1 cellular context compared by ENCODE assay signal in genomic region chr2:96145028-96145939, GRCh38.
TF ChIP-seq lines count a peak whose summit lies in the region.

DUSP2 (minus strand) TSS chr2:96145440; CDS start chr2:96145354, 86 bp downstream.

TF ChIP-seq in SK-N-SH, 30 proteins besides CTCF, POLR2A, EP300 and RAD21 (continued from another document):
- TF ChIP-seq USF2 (IDR thresholded peaks at IDR 0.05; ENCODE audit: borderline replicate concordance, low read depth, low read length) (no peak), ELF1 (IDR thresholded peaks at IDR 0.05) (no peak), NRF1 (IDR thresholded peaks at IDR 0.05; ENCODE audit: low read depth, low read length) (no peak), MEF2A (IDR thresholded peaks at IDR 0.05; ENCODE audit: borderline replicate concordance, low read depth) (no peak)
